In genomic region chr7:117110480-117111315, GRCh38 we compare ENCODE assay signal across 8 cellular contexts.
DNase-seq lines count a peak whose midpoint lies in the region; ATAC-seq and TF ChIP-seq lines count a peak whose summit lies in the region.

No MANE protein-coding gene starts in this region.

- no peaks in the 10 kb centered on the region for H3K9me3 ChIP-seq in suprapubic skin

- ATAC-seq in HG03103 (IDR thresholded peaks at IDR 0.05; ENCODE audit: low read depth, unreplicated experiment): peak; percentile 86

- peaks cover 11% of the 10 kb centered on the region for H3K4me1 ChIP-seq in suprapubic skin

- peak; percentile 14 for DNase-seq in activated gamma-delta T cell treated with anti-CD3 and anti-CD28 coated beads, Interleukin-2, amount 50 U/mL, for 16 hours (ENCODE audit: low read depth)
- DNase-seq in activated gamma-delta T cell treated with Interleukin-2 at 50 U/mL for 16 hours (no peak), left kidney (ENCODE audit: low read depth, low spot score) (peak; percentile 61), suprapubic skin (ENCODE audit: low spot score in 2 of 2) (no peak), EL (no peak), NCI-H187 treated with DMSO at 0.1 percent for 48 hours (lab: John Stamatoyannopoulos, UW) (no peak)
- peak; percentile 44 to 62 for DNase-seq in activated CD4-positive, alpha-beta T cell treated with anti-CD3 and anti-CD28 coated beads, Interleukin-2, amount 50 U/mL, for 48 hours

- no peaks in the 10 kb centered on the region for H3K36me3 ChIP-seq in suprapubic skin

- WGBS in suprapubic skin: 28% methylated on average over 5 of the region's 5 CpGs

- no peak overlapping the region for H3K27ac ChIP-seq in suprapubic skin

- no peak for TF ChIP-seq EP300 in suprapubic skin (IDR thresholded peaks at IDR 0.05)

- TF ChIP-seq POLR2A in suprapubic skin (IDR thresholded peaks at IDR 0.05): no peak

- no peaks in the 10 kb centered on the region for H3K27me3 ChIP-seq in suprapubic skin

- no peak overlapping the region for H3K4me3 ChIP-seq in suprapubic skin

- no peak for TF ChIP-seq CTCF in suprapubic skin (IDR thresholded peaks at IDR 0.05)

Comparison
In these comparisons a context has a peak if more than half of its experiments do, and no peak if none do; other contexts are left out.
1. DNase-seq: peak in activated gamma-delta T cell treated with anti-CD3 and anti-CD28 coated beads, Interleukin-2, amount 50 U/mL, for 16 hours (single experiment), activated CD4-positive, alpha-beta T cell treated with anti-CD3 and anti-CD28 coated beads, Interleukin-2, amount 50 U/mL, for 48 hours (2 of 2) and left kidney (single experiment); none in activated gamma-delta T cell treated with Interleukin-2 at 50 U/mL for 16 hours (single experiment), suprapubic skin (0 of 2), EL (single experiment) and NCI-H187 treated with DMSO at 0.1 percent for 48 hours (single experiment).